ENCODE assay signal across 1 cellular context in genomic region chr22:19039448-19039780, GRCh38.
TF ChIP-seq lines count a peak whose summit lies in the region.

No MANE protein-coding gene starts in this region.

TF ChIP-seq in GM23338, 12 proteins besides CTCF, POLR2A, EP300 and RAD21 (continued from another document):
- TF ChIP-seq, protein P1, sequence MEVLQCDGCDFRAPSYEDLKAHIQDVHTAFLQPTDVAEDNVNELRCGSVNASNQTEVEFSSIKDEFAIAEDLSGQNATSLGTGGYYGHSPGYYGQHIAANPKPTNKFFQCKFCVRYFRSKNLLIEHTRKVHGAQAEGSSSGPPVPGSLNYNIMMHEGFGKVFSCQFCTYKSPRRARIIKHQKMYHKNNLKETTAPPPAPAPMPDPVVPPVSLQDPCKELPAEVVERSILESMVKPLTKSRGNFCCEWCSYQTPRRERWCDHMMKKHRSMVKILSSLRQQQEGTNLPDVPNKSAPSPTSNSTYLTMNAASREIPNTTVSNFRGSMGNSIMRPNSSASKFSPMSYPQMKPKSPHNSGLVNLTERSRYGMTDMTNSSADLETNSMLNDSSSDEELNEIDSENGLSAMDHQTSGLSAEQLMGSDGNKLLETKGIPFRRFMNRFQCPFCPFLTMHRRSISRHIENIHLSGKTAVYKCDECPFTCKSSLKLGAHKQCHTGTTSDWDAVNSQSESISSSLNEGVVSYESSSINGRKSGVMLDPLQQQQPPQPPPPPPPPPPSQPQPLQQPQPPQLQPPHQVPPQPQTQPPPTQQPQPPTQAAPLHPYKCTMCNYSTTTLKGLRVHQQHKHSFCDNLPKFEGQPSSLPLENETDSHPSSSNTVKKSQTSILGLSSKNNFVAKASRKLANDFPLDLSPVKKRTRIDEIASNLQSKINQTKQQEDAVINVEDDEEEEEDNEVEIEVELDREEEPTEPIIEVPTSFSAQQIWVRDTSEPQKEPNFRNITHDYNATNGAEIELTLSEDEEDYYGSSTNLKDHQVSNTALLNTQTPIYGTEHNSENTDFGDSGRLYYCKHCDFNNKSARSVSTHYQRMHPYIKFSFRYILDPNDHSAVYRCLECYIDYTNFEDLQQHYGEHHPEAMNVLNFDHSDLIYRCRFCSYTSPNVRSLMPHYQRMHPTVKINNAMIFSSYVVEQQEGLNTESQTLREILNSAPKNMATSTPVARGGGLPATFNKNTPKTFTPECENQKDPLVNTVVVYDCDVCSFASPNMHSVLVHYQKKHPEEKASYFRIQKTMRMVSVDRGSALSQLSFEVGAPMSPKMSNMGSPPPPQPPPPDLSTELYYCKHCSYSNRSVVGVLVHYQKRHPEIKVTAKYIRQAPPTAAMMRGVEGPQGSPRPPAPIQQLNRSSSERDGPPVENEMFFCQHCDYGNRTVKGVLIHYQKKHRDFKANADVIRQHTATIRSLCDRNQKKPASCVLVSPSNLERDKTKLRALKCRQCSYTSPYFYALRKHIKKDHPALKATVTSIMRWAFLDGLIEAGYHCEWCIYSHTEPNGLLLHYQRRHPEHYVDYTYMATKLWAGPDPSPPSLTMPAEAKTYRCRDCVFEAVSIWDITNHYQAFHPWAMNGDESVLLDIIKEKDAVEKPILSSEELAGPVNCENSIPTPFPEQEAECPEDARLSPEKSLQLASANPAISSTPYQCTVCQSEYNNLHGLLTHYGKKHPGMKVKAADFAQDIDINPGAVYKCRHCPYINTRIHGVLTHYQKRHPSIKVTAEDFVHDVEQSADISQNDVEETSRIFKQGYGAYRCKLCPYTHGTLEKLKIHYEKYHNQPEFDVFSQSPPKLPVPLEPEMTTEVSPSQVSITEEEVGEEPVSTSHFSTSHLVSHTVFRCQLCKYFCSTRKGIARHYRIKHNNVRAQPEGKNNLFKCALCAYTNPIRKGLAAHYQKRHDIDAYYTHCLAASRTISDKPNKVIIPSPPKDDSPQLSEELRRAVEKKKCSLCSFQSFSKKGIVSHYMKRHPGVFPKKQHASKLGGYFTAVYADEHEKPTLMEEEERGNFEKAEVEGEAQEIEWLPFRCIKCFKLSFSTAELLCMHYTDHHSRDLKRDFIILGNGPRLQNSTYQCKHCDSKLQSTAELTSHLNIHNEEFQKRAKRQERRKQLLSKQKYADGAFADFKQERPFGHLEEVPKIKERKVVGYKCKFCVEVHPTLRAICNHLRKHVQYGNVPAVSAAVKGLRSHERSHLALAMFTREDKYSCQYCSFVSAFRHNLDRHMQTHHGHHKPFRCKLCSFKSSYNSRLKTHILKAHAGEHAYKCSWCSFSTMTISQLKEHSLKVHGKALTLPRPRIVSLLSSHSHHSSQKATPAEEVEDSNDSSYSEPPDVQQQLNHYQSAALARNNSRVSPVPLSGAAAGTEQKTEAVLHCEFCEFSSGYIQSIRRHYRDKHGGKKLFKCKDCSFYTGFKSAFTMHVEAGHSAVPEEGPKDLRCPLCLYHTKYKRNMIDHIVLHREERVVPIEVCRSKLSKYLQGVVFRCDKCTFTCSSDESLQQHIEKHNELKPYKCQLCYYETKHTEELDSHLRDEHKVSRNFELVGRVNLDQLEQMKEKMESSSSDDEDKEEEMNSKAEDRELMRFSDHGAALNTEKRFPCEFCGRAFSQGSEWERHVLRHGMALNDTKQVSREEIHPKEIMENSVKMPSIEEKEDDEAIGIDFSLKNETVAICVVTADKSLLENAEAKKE (CRISPR knock-in tag; IDR thresholded peaks at IDR 0.05): no peak
